Comparison of ENCODE assay signal across 13 cellular contexts in genomic region chr4:108107729-108108382, GRCh38.
DNase-seq lines count a peak whose midpoint lies in the region; ATAC-seq and TF ChIP-seq lines count a peak whose summit lies in the region.
"Had no signal": no experiment of that assay in that cellular context is flagged by ENCODE, and none has a peak within 500 bp of the region (broad histone marks: within the 10 kb centered on the region; RNA-seq: fewer than 3 reads in every experiment).

No MANE protein-coding gene starts in this region.

- intact Hi-C loops in activated CD8-positive, alpha-beta T cell treated with anti-CD3 and anti-CD28 coated beads for 36 hours (cut with micrococcal nuclease) = loop anchor here (5.0 kb wide), 3 partner anchors 34 to 59 kb away; partner anchors contain the start of gene LEF1

- H3K9me3 Mint-ChIP-seq in activated CD8-positive, alpha-beta memory T cell treated with anti-CD3 and anti-CD28 coated beads, Interleukin-2, amount 10 ng/mL, durations not matched to agents 7 days and 5 days (ENCODE audit: low read depth) = no peaks in the 10 kb centered on the region
- H3K9me3 Mint-ChIP-seq in activated CD8-positive, alpha-beta T cell treated with anti-CD3 and anti-CD28 coated beads for 36 hours = no peaks in the 10 kb centered on the region
- H3K9me3 Mint-ChIP-seq in stimulated activated naive CD8-positive, alpha-beta T cell treated with anti-CD3 and anti-CD28 coated beads, Interleukin-15, Interleukin-2, amounts not matched to agents 100 ng/mL and 50 ng/mL, for 24 hours = no peaks in the 10 kb centered on the region

- TF ChIP-seq CTCF in activated CD8-positive, alpha-beta T cell treated with anti-CD3 and anti-CD28 coated beads for 36 hours (IDR thresholded peaks at IDR 0.05) = no peak

- DNase-seq in activated CD8-positive, alpha-beta memory T cell treated with anti-CD3 and anti-CD28 coated beads, Interleukin-2, amount 10 ng/mL, durations not matched to agents 7 days and 5 days = peak; percentile 65
- no peak for DNase-seq in activated CD8-positive, alpha-beta memory T cell treated with anti-CD3 and anti-CD28 coated beads, Interleukin-2, amount 50 U/mL, for 48 hours
- peak; percentile 76 for DNase-seq in activated CD8-positive, alpha-beta T cell treated with anti-CD3 and anti-CD28 coated beads for 36 hours
- DNase-seq in effector memory CD4-positive, alpha-beta T cell = peak in 1 of 3 donors; percentile 16
- DNase-seq: H7, NCI-H1436, NCI-H524 treated with DMSO at 0.1 percent for 48 hours had no signal

- no peaks in the 10 kb centered on the region for H3K27me3 ChIP-seq in effector memory CD4-positive, alpha-beta T cell (replicated peaks; ENCODE audit: control insufficient read depth, insufficient read depth, low read length, poor library complexity, severe bottlenecking)
- H3K27me3 ChIP-seq: tibial nerve had no signal

- H3K4me3 Mint-ChIP-seq in activated CD8-positive, alpha-beta memory T cell treated with anti-CD3 and anti-CD28 coated beads, Interleukin-2, amount 10 ng/mL, durations not matched to agents 7 days and 5 days = peak overlapping the region; percentile 34
- peak overlapping the region; percentile 63 for H3K4me3 Mint-ChIP-seq in activated CD8-positive, alpha-beta T cell treated with anti-CD3 and anti-CD28 coated beads for 36 hours
- peak overlapping the region; percentile 76 for H3K4me3 Mint-ChIP-seq in stimulated activated naive CD8-positive, alpha-beta T cell treated with anti-CD3 and anti-CD28 coated beads, Interleukin-15, Interleukin-2, amounts not matched to agents 100 ng/mL and 50 ng/mL, for 24 hours

- no peaks in the 10 kb centered on the region for H3K9me3 ChIP-seq in effector memory CD4-positive, alpha-beta T cell (ENCODE audit: control insufficient read depth, low read length)
- H3K9me3 ChIP-seq: tibial nerve had no signal

- CTCF ChIA-PET in activated CD8-positive, alpha-beta memory T cell treated with anti-CD3 and anti-CD28 coated beads, Interleukin-2, amount 10 ng/mL, durations not matched to agents 7 days and 5 days (lab: Charles Lee) = interaction anchor here (0.8 to 2.0 kb wide), 5 partner anchors 9 to 78 kb away, joined by 3 to 5 read pairs (median 4); no protein-coding TSS in a partner anchor
- CTCF ChIA-PET in activated CD8-positive, alpha-beta T cell treated with anti-CD3 and anti-CD28 coated beads for 36 hours (lab: Charles Lee) = interaction anchor here (0.6 to 4.0 kb wide), 15 partner anchors 8 to 464 kb away, joined by 3 to 16 read pairs (median 4); no protein-coding TSS in a partner anchor

- H3K27ac ChIP-seq in effector memory CD4-positive, alpha-beta T cell (ENCODE audit: insufficient read depth, low read length, poor library complexity, severe bottlenecking) = peak overlapping the region; percentile 81
- H3K27ac ChIP-seq: tibial nerve had no signal

- peaks cover 4% of the 10 kb centered on the region for H3K36me3 Mint-ChIP-seq in activated CD8-positive, alpha-beta memory T cell treated with anti-CD3 and anti-CD28 coated beads, Interleukin-2, amount 10 ng/mL, durations not matched to agents 7 days and 5 days
- peaks cover 57% of the 10 kb centered on the region for H3K36me3 Mint-ChIP-seq in activated CD8-positive, alpha-beta T cell treated with anti-CD3 and anti-CD28 coated beads for 36 hours (ENCODE audit: low read depth)
- peaks cover 17% of the 10 kb centered on the region for H3K36me3 Mint-ChIP-seq in stimulated activated naive CD8-positive, alpha-beta T cell treated with anti-CD3 and anti-CD28 coated beads, Interleukin-15, Interleukin-2, amounts not matched to agents 100 ng/mL and 50 ng/mL, for 24 hours (ENCODE audit: low read depth)

- ATAC-seq in activated CD8-positive, alpha-beta memory T cell treated with anti-CD3 and anti-CD28 coated beads, Interleukin-2, amount 10 ng/mL, durations not matched to agents 7 days and 5 days = peak; percentile 81
- peak; percentile 74 for ATAC-seq in activated CD8-positive, alpha-beta T cell treated with anti-CD3 and anti-CD28 coated beads for 36 hours
- ATAC-seq in GM18861 (IDR thresholded peaks at IDR 0.05; ENCODE audit: unreplicated experiment) (no peak), GM21423 (IDR thresholded peaks at IDR 0.05; ENCODE audit: unreplicated experiment) (no peak), HG02588 (IDR thresholded peaks at IDR 0.05; ENCODE audit: unreplicated experiment) (no peak)
- ATAC-seq: Right ventricle myocardium inferior had no signal

- peaks cover 68% of the 10 kb centered on the region for H3K4me1 ChIP-seq in effector memory CD4-positive, alpha-beta T cell (ENCODE audit: control insufficient read depth, insufficient read depth, low read length, poor library complexity, severe bottlenecking)

- H3K27ac Mint-ChIP-seq in activated CD8-positive, alpha-beta memory T cell treated with anti-CD3 and anti-CD28 coated beads, Interleukin-2, amount 10 ng/mL, durations not matched to agents 7 days and 5 days = peak overlapping the region; percentile 64
- peak overlapping the region; percentile 96 for H3K27ac Mint-ChIP-seq in activated CD8-positive, alpha-beta T cell treated with anti-CD3 and anti-CD28 coated beads for 36 hours
- H3K27ac Mint-ChIP-seq in stimulated activated naive CD8-positive, alpha-beta T cell treated with anti-CD3 and anti-CD28 coated beads, Interleukin-15, Interleukin-2, amounts not matched to agents 100 ng/mL and 50 ng/mL, for 24 hours = peak overlapping the region; percentile 97

- peaks cover 51% of the 10 kb centered on the region for H3K4me1 Mint-ChIP-seq in activated CD8-positive, alpha-beta memory T cell treated with anti-CD3 and anti-CD28 coated beads, Interleukin-2, amount 10 ng/mL, durations not matched to agents 7 days and 5 days
- peaks cover 87% of the 10 kb centered on the region for H3K4me1 Mint-ChIP-seq in activated CD8-positive, alpha-beta T cell treated with anti-CD3 and anti-CD28 coated beads for 36 hours (ENCODE audit: low read depth)
- peaks cover 93% of the 10 kb centered on the region for H3K4me1 Mint-ChIP-seq in stimulated activated naive CD8-positive, alpha-beta T cell treated with anti-CD3 and anti-CD28 coated beads, Interleukin-15, Interleukin-2, amounts not matched to agents 100 ng/mL and 50 ng/mL, for 24 hours (ENCODE audit: low read depth)

- peaks cover 49% of the 10 kb centered on the region for H3K27me3 Mint-ChIP-seq in activated CD8-positive, alpha-beta memory T cell treated with anti-CD3 and anti-CD28 coated beads, Interleukin-2, amount 10 ng/mL, durations not matched to agents 7 days and 5 days
- H3K27me3 Mint-ChIP-seq in activated CD8-positive, alpha-beta T cell treated with anti-CD3 and anti-CD28 coated beads for 36 hours = no peaks in the 10 kb centered on the region
- H3K27me3 Mint-ChIP-seq in stimulated activated naive CD8-positive, alpha-beta T cell treated with anti-CD3 and anti-CD28 coated beads, Interleukin-15, Interleukin-2, amounts not matched to agents 100 ng/mL and 50 ng/mL, for 24 hours = no peaks in the 10 kb centered on the region

- H3K4me3 ChIP-seq in effector memory CD4-positive, alpha-beta T cell (ENCODE audit: insufficient read depth, low read depth, low read length, poor library complexity, severe bottlenecking) = peak overlapping the region; percentile 36
- H3K4me3 ChIP-seq: tibial nerve had no signal

- H3K36me3 ChIP-seq in effector memory CD4-positive, alpha-beta T cell (ENCODE audit: control insufficient read depth, insufficient read depth, low read length) = peaks cover 2% of the 10 kb centered on the region
- H3K36me3 ChIP-seq: tibial nerve had no signal

- POLR2A ChIA-PET in activated CD8-positive, alpha-beta T cell treated with anti-CD3 and anti-CD28 coated beads for 36 hours (lab: Charles Lee) = interaction anchor here (0.6 to 6.6 kb wide), 31 partner anchors 9 to 118 kb away, joined by 3 to 46 read pairs (median 5); partner anchors contain the start of genes HADH and LEF1

Comparison
In these comparisons a context has a peak if more than half of its experiments do, and no peak if none do; other contexts are left out.
1. ATAC-seq: peak in activated CD8-positive, alpha-beta memory T cell treated with anti-CD3 and anti-CD28 coated beads, Interleukin-2, amount 10 ng/mL, durations not matched to agents 7 days and 5 days (single experiment) and activated CD8-positive, alpha-beta T cell treated with anti-CD3 and anti-CD28 coated beads for 36 hours (single experiment); none in GM18861 (single experiment), GM21423 (single experiment) and HG02588 (single experiment).
2. Peak in every context shown above with its lines, with median percentiles within 50 percentile points of each other: H3K27ac Mint-ChIP-seq and H3K4me3 Mint-ChIP-seq.